8 cellular contexts compared by ENCODE assay signal in genomic region chr3:151282921-151283320, GRCh38. TPM values are rescaled to one million over a fixed set of nuclear protein-coding genes. Genes with fewer than 3 reads are reported as not detected.
DNase-seq lines count a peak whose midpoint lies in the region; ATAC-seq and TF ChIP-seq lines count a peak whose summit lies in the region.

No MANE protein-coding gene starts in this region.

- H3K4me2 ChIP-seq in SU-DHL-6 (ENCODE audit: low read depth, low read length, poor library complexity, severe bottlenecking) (no peak overlapping the region), neural cell (ENCODE audit: low read length) (no peak overlapping the region)

- H3K9me3 Mint-ChIP-seq in CD14-positive monocyte: peaks cover 0 to 4% (median 0%) of the 10 kb centered on the region in 7 donors

- peak; percentile 40 for ATAC-seq in GM18858 (IDR thresholded peaks at IDR 0.05; ENCODE audit: unreplicated experiment)

- no peak overlapping the region for H3K27ac Mint-ChIP-seq in CD14-positive monocyte

- H3K9me3 ChIP-seq in SU-DHL-6 (ENCODE audit: insufficient read depth, low read length) (no peaks in the 10 kb centered on the region), neural cell (ENCODE audit: low read length) (no peaks in the 10 kb centered on the region)

- H3K4me1 Mint-ChIP-seq in CD14-positive monocyte: peaks cover 22% of the 10 kb centered on the region

- H3K79me2 ChIP-seq in SU-DHL-6 (ENCODE audit: insufficient read depth, low read length): no peaks in the 10 kb centered on the region
- no peaks in the 10 kb centered on the region for H3K79me2 ChIP-seq in neural cell (replicated peaks; ENCODE audit: insufficient read depth, low read length)

- H3K27me3 Mint-ChIP-seq in CD14-positive monocyte (ENCODE audit: low read depth in 3 of 3): peaks cover 0 to 2% (median 0%) of the 10 kb centered on the region in 3 donors

- intact Hi-C loops in CD14-positive monocyte (cut with micrococcal nuclease): loop anchor here (2.0 to 5.0 kb wide), 3 partner anchors 54 to 116 kb away; no protein-coding TSS in a partner anchor

- TF ChIP-seq EP300 in neural cell (conservative IDR thresholded peaks at IDR 0.05; ENCODE audit: poor library complexity, severe bottlenecking): no peak

- H4K20me1 ChIP-seq in SU-DHL-6 (ENCODE audit: low read depth, low read length) (no peaks in the 10 kb centered on the region), neural cell (ENCODE audit: insufficient read depth) (no peaks in the 10 kb centered on the region)

- DNase-seq in CD14-positive monocyte (ENCODE audit: low spot score): no peak
- peak; percentile 59 for DNase-seq in NCI-H1105 (lab: John Stamatoyannopoulos, UW)
- peak; percentile 36 for DNase-seq in fibroblast of gingiva (ENCODE audit: low read depth)
- no peak for DNase-seq in T1000 (lab: John Stamatoyannopoulos, UW)
- no peak for DNase-seq in activated naive CD4-positive, alpha-beta T cell treated with Interleukin-2 at 50 U/mL for 16 hours

- H3K9ac ChIP-seq in SU-DHL-6 (ENCODE audit: low read length) (no peak overlapping the region), neural cell (ENCODE audit: low read length) (no peak overlapping the region)

- no peaks in the 10 kb centered on the region for H3K9me2 ChIP-seq in SU-DHL-6 (replicated peaks; ENCODE audit: insufficient read depth, low read length)
- H3K9me2 ChIP-seq in neural cell (ENCODE audit: insufficient read depth, low read length): no peaks in the 10 kb centered on the region

- TF ChIP-seq CTCF in CD14-positive monocyte (IDR thresholded peaks at IDR 0.05): peak; percentile 77
- TF ChIP-seq CTCF in SU-DHL-6 (IDR thresholded peaks at IDR 0.05; ENCODE audit: insufficient read depth, low read length, poor library complexity, severe bottlenecking): peak; percentile 50
- peak; percentile 77 for TF ChIP-seq CTCF in neural cell (IDR thresholded peaks at IDR 0.05; ENCODE audit: poor library complexity, severe bottlenecking)

- H3K4me3 Mint-ChIP-seq in CD14-positive monocyte: no peak overlapping the region

- 0 out of 2 replicates have a peak, but pooled peaks cover 3% of the 10 kb centered on the region for H3F3A ChIP-seq in SU-DHL-6 (ENCODE audit: insufficient read depth)
- H3F3A ChIP-seq in neural cell (ENCODE audit: insufficient read depth, low read length, poor library complexity, severe bottlenecking): no peaks in the 10 kb centered on the region

- H3K27ac ChIP-seq in SU-DHL-6 (ENCODE audit: low read depth, low read length): no peak overlapping the region
- H3K27ac ChIP-seq in neural cell (ENCODE audit: low read length): no peak overlapping the region

- H3K36me3 ChIP-seq in SU-DHL-6 (ENCODE audit: low read length): no peaks in the 10 kb centered on the region
- no peaks in the 10 kb centered on the region for H3K36me3 ChIP-seq in neural cell (ENCODE audit: insufficient read depth, low read length)

- no peak overlapping the region for H3K4me3 ChIP-seq in SU-DHL-6 (ENCODE audit: insufficient read depth, low read length, poor library complexity, severe bottlenecking)
- no peak overlapping the region for H3K4me3 ChIP-seq in neural cell (ENCODE audit: low read length)

- TF ChIP-seq RAD21 in neural cell (conservative IDR thresholded peaks at IDR 0.05): peak; percentile 80

- no peaks in the 10 kb centered on the region for H3K27me3 ChIP-seq in SU-DHL-6 (ENCODE audit: low read length)
- no peaks in the 10 kb centered on the region for H3K27me3 ChIP-seq in neural cell (ENCODE audit: insufficient read depth, low read depth, low read length)

- no peak overlapping the region for H2AFZ ChIP-seq in SU-DHL-6 (ENCODE audit: low read depth, low read length, severe bottlenecking)
- H2AFZ ChIP-seq in neural cell (ENCODE audit: low read depth, low read length): no peak overlapping the region

- H3K36me3 Mint-ChIP-seq in CD14-positive monocyte: no peaks in the 10 kb centered on the region

TF ChIP-seq in neural cell, 6 proteins besides CTCF, POLR2A, EP300 and RAD21:
- TF ChIP-seq EZH2 (IDR thresholded peaks at IDR 0.05; ENCODE audit: borderline replicate concordance, insufficient read depth, low read length, poor library complexity, severe bottlenecking): no peak
- peak; percentile 77 for TF ChIP-seq SMC3 (conservative IDR thresholded peaks at IDR 0.05; ENCODE audit: poor library complexity)

RNA-seq across cellular contexts. Expression of gene P2RY14, which starts 4.6 kb away (rescaled TPM):
- polyA plus RNA-seq in CD14-positive monocyte: under 1 TPM; 0.50 to 0.67 TPM
- polyA plus RNA-seq in neural cell: not detected in 2 replicates
- not detected in 2 replicates for polyA minus RNA-seq in neural cell

RNA-seq across cellular contexts. Expression of gene GPR87, which starts 33.7 kb away (rescaled TPM):
- polyA plus RNA-seq in CD14-positive monocyte (under 1 TPM in 1 of 2 donors, not detected in 1; 0.15 TPM), neural cell (not detected in 2 replicates)
- polyA minus RNA-seq in neural cell: not detected in 2 replicates

RNA-seq across cellular contexts. Expression of gene P2RY13, which starts 46.4 kb away (rescaled TPM):
- 10 to 100 TPM; 45.6 to 80.0 TPM for polyA plus RNA-seq in CD14-positive monocyte
- 0.12 TPM in 1 of 2 replicates, not detected in the other for polyA plus RNA-seq in neural cell
- polyA minus RNA-seq in neural cell: 0.35 TPM in 1 of 2 replicates, not detected in the other

Comparison
In these comparisons a context has a peak if more than half of its experiments do, and no peak if none do; other contexts are left out.
1. DNase-seq: peak in NCI-H1105 (single experiment) and fibroblast of gingiva (single experiment); none in CD14-positive monocyte (single experiment), T1000 (single experiment) and activated naive CD4-positive, alpha-beta T cell treated with Interleukin-2 at 50 U/mL for 16 hours (single experiment).
2. RNA of gene P2RY13, which starts 46.4 kb away (polyA plus RNA-seq): 45.6 to 80.0 TPM in CD14-positive monocyte; 0.12 TPM in neural cell; every median in the first group is over 10 times any median in the second.
3. Peak in every context shown above with its lines, with median percentiles within 50 percentile points of each other: CTCF ChIP-seq.